ENCODE assay signal across 1 cellular context in the genomic region with DNA sequence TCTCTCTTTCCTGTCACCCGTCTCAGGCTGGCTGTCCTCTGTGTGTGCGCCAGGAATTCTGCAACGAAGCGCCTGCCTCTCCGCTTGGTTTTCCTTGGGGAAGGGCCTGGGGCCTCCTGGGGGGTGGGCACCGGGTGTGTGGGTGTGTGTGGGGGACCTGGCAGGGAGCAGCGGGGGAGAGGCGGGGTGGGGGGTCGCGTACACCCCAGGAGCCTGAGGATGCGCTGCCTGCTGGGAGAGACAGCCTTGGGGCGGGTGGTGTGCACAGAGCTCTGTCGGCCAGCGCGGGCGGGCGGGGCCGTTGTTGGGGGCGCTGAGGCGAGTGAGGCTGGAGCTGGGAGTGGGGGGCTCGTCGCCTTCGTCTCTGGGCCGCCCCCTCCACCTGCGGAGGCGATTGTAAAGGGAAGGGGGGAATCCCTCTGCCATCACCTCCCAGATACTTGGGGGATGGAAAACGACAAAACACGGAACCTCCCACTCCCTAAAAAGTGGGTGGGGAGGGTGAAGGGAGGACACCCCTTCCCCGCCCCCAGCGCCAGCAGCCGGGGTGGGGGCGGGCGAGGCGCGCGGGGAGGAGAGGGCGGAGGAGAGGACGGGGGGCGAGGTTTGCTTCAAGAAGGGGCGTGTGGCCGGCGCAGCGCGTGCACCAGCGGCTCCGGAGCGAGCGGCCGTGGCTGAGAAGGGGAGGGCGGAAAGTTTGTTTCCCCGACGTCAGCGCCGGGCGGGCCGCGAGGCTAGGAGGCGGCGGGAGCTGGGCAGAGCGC.
A peak's percentile ranks its signal among the peaks of the same experiment; 100 is the strongest.
TF ChIP-seq lines count a peak whose summit lies in the region.

A gene (plus strand): TSS at position 640 of the 764 bp plus-strand sequence. CDS start 221 bp downstream, outside the sequence.

TF ChIP-seq in H1, 55 proteins besides CTCF, POLR2A, EP300 and RAD21 (continued from another document):
- TF ChIP-seq, protein P1, sequence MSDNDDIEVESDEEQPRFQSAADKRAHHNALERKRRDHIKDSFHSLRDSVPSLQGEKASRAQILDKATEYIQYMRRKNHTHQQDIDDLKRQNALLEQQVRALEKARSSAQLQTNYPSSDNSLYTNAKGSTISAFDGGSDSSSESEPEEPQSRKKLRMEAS (IDR thresholded peaks at IDR 0.05), result peak; percentile 88
- no peak for TF ChIP-seq GABPA (IDR thresholded peaks at IDR 0.05; ENCODE audit: borderline replicate concordance, insufficient read depth, low read length)
- TF ChIP-seq POU5F1 (IDR thresholded peaks at IDR 0.05; ENCODE audit: low read depth, low read length), result no peak
- TF ChIP-seq, protein P2, sequence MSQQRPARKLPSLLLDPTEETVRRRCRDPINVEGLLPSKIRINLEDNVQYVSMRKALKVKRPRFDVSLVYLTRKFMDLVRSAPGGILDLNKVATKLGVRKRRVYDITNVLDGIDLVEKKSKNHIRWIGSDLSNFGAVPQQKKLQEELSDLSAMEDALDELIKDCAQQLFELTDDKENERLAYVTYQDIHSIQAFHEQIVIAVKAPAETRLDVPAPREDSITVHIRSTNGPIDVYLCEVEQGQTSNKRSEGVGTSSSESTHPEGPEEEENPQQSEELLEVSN (IDR thresholded peaks at IDR 0.05), result peak; percentile 76
- TF ChIP-seq SP1 (IDR thresholded peaks at IDR 0.05; ENCODE audit: low read depth, low read length), result no peak
- TF ChIP-seq KDM5A (IDR thresholded peaks at IDR 0.05; ENCODE audit: low read length), result no peak
- no peak for TF ChIP-seq PHF8 (conservative IDR thresholded peaks at IDR 0.05; ENCODE audit: low read depth, low read length)
- no peak for TF ChIP-seq SAP30 (IDR thresholded peaks at IDR 0.05; ENCODE audit: insufficient read depth, insufficient replicate concordance, low read length)
- TF ChIP-seq, protein P3, sequence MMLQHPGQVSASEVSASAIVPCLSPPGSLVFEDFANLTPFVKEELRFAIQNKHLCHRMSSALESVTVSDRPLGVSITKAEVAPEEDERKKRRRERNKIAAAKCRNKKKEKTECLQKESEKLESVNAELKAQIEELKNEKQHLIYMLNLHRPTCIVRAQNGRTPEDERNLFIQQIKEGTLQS (IDR thresholded peaks at IDR 0.05; ENCODE audit: insufficient read depth, low read depth, low read length), result no peak
- TF ChIP-seq, protein P4, sequence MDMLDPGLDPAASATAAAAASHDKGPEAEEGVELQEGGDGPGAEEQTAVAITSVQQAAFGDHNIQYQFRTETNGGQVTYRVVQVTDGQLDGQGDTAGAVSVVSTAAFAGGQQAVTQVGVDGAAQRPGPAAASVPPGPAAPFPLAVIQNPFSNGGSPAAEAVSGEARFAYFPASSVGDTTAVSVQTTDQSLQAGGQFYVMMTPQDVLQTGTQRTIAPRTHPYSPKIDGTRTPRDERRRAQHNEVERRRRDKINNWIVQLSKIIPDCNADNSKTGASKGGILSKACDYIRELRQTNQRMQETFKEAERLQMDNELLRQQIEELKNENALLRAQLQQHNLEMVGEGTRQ (IDR thresholded peaks at IDR 0.05; ENCODE audit: low read length), result no peak
- no peak for TF ChIP-seq ZNF274 (IDR thresholded peaks at IDR 0.05; ENCODE audit: borderline replicate concordance, extremely low read depth, low read length)
- TF ChIP-seq BRCA1 (IDR thresholded peaks at IDR 0.05; ENCODE audit: low read depth, low read length), result no peak
- TF ChIP-seq SIX5 (IDR thresholded peaks at IDR 0.05; ENCODE audit: low read depth, low read length), result no peak
- no peak for TF ChIP-seq RBBP5 (IDR thresholded peaks at IDR 0.05; ENCODE audit: borderline replicate concordance, low read depth, low read length)
- no peak for TF ChIP-seq CBX8 (IDR thresholded peaks at IDR 0.05; ENCODE audit: borderline replicate concordance, low read depth, low read length)
- peak; percentile 62; the same call in 1 of the 2 replicates for TF ChIP-seq SUZ12 (IDR thresholded peaks at IDR 0.05; ENCODE audit: low read length)
- TF ChIP-seq GTF2F1 (IDR thresholded peaks at IDR 0.05; ENCODE audit: borderline replicate concordance, low read depth, low read length), result no peak
- no peak for TF ChIP-seq BCL11A (IDR thresholded peaks at IDR 0.05; ENCODE audit: low read depth in 2 of 2, low read length in 2 of 2)
